Comparison of ENCODE assay signal across 1 cellular context in the genomic region with DNA sequence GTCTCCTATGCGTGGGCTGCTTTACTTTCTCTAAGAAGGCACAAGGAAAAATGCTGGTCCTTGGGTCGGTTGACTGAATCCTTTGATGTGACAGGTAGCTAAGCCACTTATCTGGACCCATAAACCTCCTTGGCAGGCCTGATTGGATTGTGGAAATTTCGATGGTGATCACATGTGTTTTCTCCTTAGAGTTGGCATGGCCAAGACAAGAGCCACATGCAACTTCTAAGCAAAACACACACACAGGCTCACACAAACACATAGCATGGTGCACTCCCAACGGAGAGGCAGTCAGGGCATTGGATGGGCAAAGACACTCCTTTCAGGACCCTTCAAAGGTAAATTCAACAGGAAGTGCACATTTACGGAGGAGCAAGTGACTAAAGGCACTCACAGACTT.
TF ChIP-seq lines count a peak whose summit lies in the region.

No MANE protein-coding gene starts in this region.

TF ChIP-seq in H1, 55 proteins besides CTCF, POLR2A, EP300 and RAD21:
- TF ChIP-seq POLR2AphosphoS5 (IDR thresholded peaks at IDR 0.05; ENCODE audit: low read depth, low read length) (no peak), MAFK (IDR thresholded peaks at IDR 0.05; ENCODE audit: low read depth, low read length) (no peak), HDAC2 (IDR thresholded peaks at IDR 0.05; ENCODE audit: borderline replicate concordance in 1 of 2, low read depth in 2 of 2, low read length in 2 of 2) (no peak), SAP30 (IDR thresholded peaks at IDR 0.05; ENCODE audit: insufficient read depth, insufficient replicate concordance, low read length) (no peak), ZNF274 (IDR thresholded peaks at IDR 0.05; ENCODE audit: borderline replicate concordance, extremely low read depth, low read length) (no peak), SUZ12 (IDR thresholded peaks at IDR 0.05; ENCODE audit: low read length) (no peak), CTBP2 (IDR thresholded peaks at IDR 0.05; ENCODE audit: borderline replicate concordance, insufficient read depth, insufficient read length, low read length) (no peak), JUND (IDR thresholded peaks at IDR 0.05; ENCODE audit: low read length) (no peak), JUN (IDR thresholded peaks at IDR 0.05; ENCODE audit: low read depth, low read length) (no peak), TCF12 (IDR thresholded peaks at IDR 0.05; ENCODE audit: low read depth, low read length) (no peak), SIN3A (conservative IDR thresholded peaks at IDR 0.05 in 1 of 2, IDR thresholded peaks at IDR 0.05 in 1 of 2; ENCODE audit: low read depth in 1 of 2, low read length in 2 of 2) (no peak)
- TF ChIP-seq, protein P1, sequence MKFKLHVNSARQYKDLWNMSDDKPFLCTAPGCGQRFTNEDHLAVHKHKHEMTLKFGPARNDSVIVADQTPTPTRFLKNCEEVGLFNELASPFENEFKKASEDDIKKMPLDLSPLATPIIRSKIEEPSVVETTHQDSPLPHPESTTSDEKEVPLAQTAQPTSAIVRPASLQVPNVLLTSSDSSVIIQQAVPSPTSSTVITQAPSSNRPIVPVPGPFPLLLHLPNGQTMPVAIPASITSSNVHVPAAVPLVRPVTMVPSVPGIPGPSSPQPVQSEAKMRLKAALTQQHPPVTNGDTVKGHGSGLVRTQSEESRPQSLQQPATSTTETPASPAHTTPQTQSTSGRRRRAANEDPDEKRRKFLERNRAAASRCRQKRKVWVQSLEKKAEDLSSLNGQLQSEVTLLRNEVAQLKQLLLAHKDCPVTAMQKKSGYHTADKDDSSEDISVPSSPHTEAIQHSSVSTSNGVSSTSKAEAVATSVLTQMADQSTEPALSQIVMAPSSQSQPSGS (IDR thresholded peaks at IDR 0.05; ENCODE audit: low read length), result no peak
- TF ChIP-seq, protein P2, sequence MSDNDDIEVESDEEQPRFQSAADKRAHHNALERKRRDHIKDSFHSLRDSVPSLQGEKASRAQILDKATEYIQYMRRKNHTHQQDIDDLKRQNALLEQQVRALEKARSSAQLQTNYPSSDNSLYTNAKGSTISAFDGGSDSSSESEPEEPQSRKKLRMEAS (IDR thresholded peaks at IDR 0.05), result no peak
